Comparison of ENCODE assay signal across 24 cellular contexts in the genomic region with DNA sequence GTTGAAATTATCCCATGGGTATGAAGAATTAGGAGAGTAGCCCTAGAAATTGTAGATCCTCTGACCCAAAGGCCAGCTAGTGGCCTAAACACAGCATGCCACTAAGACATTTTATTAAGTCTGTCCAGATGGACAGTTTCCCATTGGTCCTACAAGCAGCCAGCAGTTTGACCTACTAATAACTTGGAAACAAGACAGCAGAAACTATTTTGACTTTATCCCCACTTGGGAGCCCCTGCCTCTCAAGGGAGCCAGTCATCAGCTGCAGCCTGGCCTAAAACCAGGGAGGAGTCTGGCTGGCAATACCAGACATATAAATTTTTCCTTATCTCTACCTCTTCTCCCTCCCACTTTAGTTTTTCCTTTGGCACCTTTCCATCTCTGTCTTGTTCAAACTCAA.
"Had no signal": no experiment of that assay in that cellular context is flagged by ENCODE, and none has a peak within 500 bp of the region (broad histone marks: within the 10 kb centered on the region; RNA-seq: fewer than 3 reads in every experiment).

No MANE protein-coding gene starts in this region.

- H3K27ac ChIP-seq: left ventricle myocardium inferior, neural progenitor cell, neutrophil, right atrium auricular region, right lobe of liver, skin epidermis, transverse colon, upper lobe of left lung, vagina had no signal

- H3K27me3 Mint-ChIP-seq: progenitor cell of endocrine pancreas; stimulated activated naive B cell treated with anti-CD40 and anti-IgM and Interleukin-4, amounts not matched to agents 10 μg/mL and 1 μg/mL and 100 μg/mL, for 72 hours had no signal

- H3K4me1 Mint-ChIP-seq: immature natural killer cell; naive thymus-derived CD8-positive, alpha-beta T cell; nephron progenitor cell; neural progenitor cell; stimulated activated naive B cell treated with anti-CD40 and anti-IgM and Interleukin-4, amounts not matched to agents 10 μg/mL and 1 μg/mL and 100 μg/mL, for 72 hours had no signal

- H3K4me3 ChIP-seq: left ventricle myocardium inferior, lung, neural progenitor cell, right atrium auricular region, right lobe of liver, skin epidermis, transverse colon, upper lobe of left lung, vagina had no signal

- DNase-seq: hypothalamus; immature natural killer cell; kidney; left colon; left ventricle myocardium inferior; naive thymus-derived CD8-positive, alpha-beta T cell; nephron progenitor cell; occipital lobe; right lobe of liver; stimulated activated CD4-positive, alpha-beta T cell treated with anti-CD3 and anti-CD28 coated beads, Interleukin-12 subunit alpha, Interleukin-12 subunit beta, amount 100 ng/mL, for 4 hours; stimulated activated CD4-positive, alpha-beta T cell treated with anti-CD3 and anti-CD28 coated beads, Interleukin-15, amount 100 ng/mL, for 24 hours; stimulated activated CD4-positive, alpha-beta T cell treated with anti-CD3 and anti-CD28 coated beads, Interleukin-2, amount 100 ng/mL, for 24 hours; stimulated activated CD4-positive, alpha-beta T cell treated with anti-CD3 and anti-CD28 coated beads, Interleukin-4, amount 100 ng/mL, for 1 hour; stimulated activated naive B cell treated with anti-CD40 and anti-IgM and Interleukin-4, amounts not matched to agents 10 μg/mL and 1 μg/mL and 100 μg/mL, for 72 hours; stimulated activated naive CD8-positive, alpha-beta T cell treated with anti-CD3 and anti-CD28 coated beads, Interleukin-15, Interleukin-2, amounts not matched to agents 100 U/mL and 50 U/mL, for 24 hours; transverse colon; upper lobe of left lung had no signal

- H3K27ac Mint-ChIP-seq: immature natural killer cell; naive thymus-derived CD8-positive, alpha-beta T cell; nephron progenitor cell; neural progenitor cell; progenitor cell of endocrine pancreas; stimulated activated naive B cell treated with anti-CD40 and anti-IgM and Interleukin-4, amounts not matched to agents 10 μg/mL and 1 μg/mL and 100 μg/mL, for 72 hours had no signal

- H3K36me3 Mint-ChIP-seq: immature natural killer cell; naive thymus-derived CD8-positive, alpha-beta T cell; neural progenitor cell; stimulated activated naive B cell treated with anti-CD40 and anti-IgM and Interleukin-4, amounts not matched to agents 10 μg/mL and 1 μg/mL and 100 μg/mL, for 72 hours had no signal

- H3K4me3 Mint-ChIP-seq: immature natural killer cell; naive thymus-derived CD8-positive, alpha-beta T cell; nephron progenitor cell; neural progenitor cell; stimulated activated naive B cell treated with anti-CD40 and anti-IgM and Interleukin-4, amounts not matched to agents 10 μg/mL and 1 μg/mL and 100 μg/mL, for 72 hours had no signal

- H3K27me3 ChIP-seq: neural progenitor cell, neutrophil, right atrium auricular region, right lobe of liver, transverse colon, upper lobe of left lung, vagina had no signal

- ATAC-seq: left colon; naive thymus-derived CD8-positive, alpha-beta T cell; right lobe of liver; stimulated activated naive B cell treated with anti-CD40 and anti-IgM and Interleukin-4, amounts not matched to agents 10 μg/mL and 1 μg/mL and 100 μg/mL, for 72 hours; stimulated activated naive CD8-positive, alpha-beta T cell treated with anti-CD3 and anti-CD28 coated beads, Interleukin-15, Interleukin-2, amounts not matched to agents 100 U/mL and 50 U/mL, for 24 hours had no signal

- H3K4me1 ChIP-seq: left ventricle myocardium inferior, neural progenitor cell, right atrium auricular region, right lobe of liver, transverse colon, upper lobe of left lung, vagina had no signal

- H3K9me3 ChIP-seq: neutrophil, right atrium auricular region, right lobe of liver, transverse colon, upper lobe of left lung, vagina had no signal

- H3K9me3 Mint-ChIP-seq: nephron progenitor cell, neural progenitor cell had no signal

- H3K36me3 ChIP-seq: left ventricle myocardium inferior, neural progenitor cell, neutrophil, right atrium auricular region, right lobe of liver, transverse colon, upper lobe of left lung, vagina had no signal
